Comparison of ENCODE assay signal across 9 cellular contexts in the genomic region with DNA sequence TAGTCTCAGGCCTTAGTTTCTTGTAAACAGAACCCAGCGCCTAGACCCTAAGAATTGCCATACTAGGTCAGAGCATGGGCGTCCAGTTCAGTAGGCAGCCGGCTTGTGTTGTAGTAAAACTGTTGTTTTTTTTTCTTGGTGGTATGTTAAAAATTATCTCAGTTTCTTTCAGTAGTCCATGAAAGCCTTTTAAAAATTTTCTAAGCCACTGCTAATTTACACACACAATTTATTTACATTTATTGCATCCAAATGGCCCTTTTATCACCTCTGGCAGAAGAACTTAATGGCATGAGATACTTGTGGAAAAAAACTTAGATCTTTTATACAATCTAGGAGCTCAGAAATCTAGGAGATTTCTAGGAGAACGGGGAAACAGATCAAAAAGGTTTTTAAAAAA. TPM values are rescaled to one million over a fixed set of nuclear protein-coding genes. Genes with fewer than 3 reads are reported as not detected.
A peak's percentile ranks its signal among the peaks of the same experiment; 100 is the strongest.
DNase-seq lines count a peak whose midpoint lies in the region; ATAC-seq and TF ChIP-seq lines count a peak whose summit lies in the region.
"Had no signal": no experiment of that assay in that cellular context is flagged by ENCODE, and none has a peak within 500 bp of the region (broad histone marks: within the 10 kb centered on the region; RNA-seq: fewer than 3 reads in every experiment).

No MANE protein-coding gene starts in this region.

- H3K36me3 Mint-ChIP-seq in central memory CD8-positive, alpha-beta T cell (ENCODE audit: insufficient read depth): no peaks in the 10 kb centered on the region

- CTCF ChIA-PET in RWPE1 (lab: Yijun Ruan, JAX): interaction anchor here (0.8 kb wide), 1 partner anchor 48 kb away, joined by 3 read pairs; no protein-coding TSS in a partner anchor

- H3K9me3 ChIP-seq in right atrium auricular region (no peaks in the 10 kb centered on the region), mucosa of rectum (ENCODE audit: control insufficient read depth in 2 of 2, low read length in 2 of 2) (no peaks in the 10 kb centered on the region)
- H3K9me3 ChIP-seq: neutrophil had no signal

- H3K4me1 Mint-ChIP-seq in central memory CD8-positive, alpha-beta T cell: peaks cover 11% of the 10 kb centered on the region

- H3K27me3 Mint-ChIP-seq in central memory CD8-positive, alpha-beta T cell: peaks cover 36% of the 10 kb centered on the region

- H3K36me3 ChIP-seq in right atrium auricular region (no peaks in the 10 kb centered on the region), mucosa of rectum (ENCODE audit: control insufficient read depth in 2 of 2, insufficient read depth in 2 of 2, low read length in 2 of 2) (no peaks in the 10 kb centered on the region)
- H3K36me3 ChIP-seq: neutrophil had no signal

- H3K9ac ChIP-seq in mucosa of rectum (ENCODE audit: low read depth in 1 of 2, low read length in 2 of 2): peak overlapping the region; percentile 69 to 79

- H3K27me3 ChIP-seq in right atrium auricular region (no peaks in the 10 kb centered on the region), mucosa of rectum (ENCODE audit: control insufficient read depth in 2 of 2, insufficient read depth in 2 of 2, low read length in 2 of 2) (no peaks in the 10 kb centered on the region)

- H3K9me3 Mint-ChIP-seq in central memory CD8-positive, alpha-beta T cell: no peaks in the 10 kb centered on the region

- POLR2A ChIA-PET in RWPE1 (lab: Yijun Ruan, JAX; ENCODE audit: low non-redundant PET): no interaction called here

- no peak for TF ChIP-seq CTCF in right atrium auricular region (IDR thresholded peaks at IDR 0.05)
- no peak for TF ChIP-seq CTCF in RWPE1 (conservative IDR thresholded peaks at IDR 0.05; ENCODE audit: low read depth)

- intact Hi-C loops in Right ventricle myocardium superior (cut with DNase I): no loop called here

- DNase-seq in right atrium auricular region (ENCODE audit: low spot score) (no peak), Right ventricle myocardium superior (no peak), RWPE1 (ENCODE audit: low spot score) (no peak), caudate nucleus (lab: John Stamatoyannopoulos, UW) (no peak), A172 (ENCODE audit: low spot score) (no peak)
- DNase-seq in central memory CD8-positive, alpha-beta T cell (ENCODE audit: low spot score in 2 of 2): no peak
- no peak for DNase-seq in effector CD4-positive, alpha-beta T cell

- peaks cover 0 to 30% of the 10 kb centered on the region in 2 donors for H3K4me1 ChIP-seq in right atrium auricular region
- H3K4me1 ChIP-seq in mucosa of rectum (ENCODE audit: control insufficient read depth in 2 of 2, insufficient read depth in 2 of 2, low read length in 2 of 2): peaks cover 14 to 26% of the 10 kb centered on the region in 2 donors

- H3K4me3 ChIP-seq in right atrium auricular region: peak overlapping the region; percentile 82 to 85
- H3K4me3 ChIP-seq in mucosa of rectum (ENCODE audit: low read length in 2 of 2): peak overlapping the region; percentile 74 to 80

- ATAC-seq in Right ventricle myocardium superior (ENCODE audit: poor library complexity): no peak
- ATAC-seq in central memory CD8-positive, alpha-beta T cell (replicated peaks; ENCODE audit: extremely low read depth, poor library complexity, severe bottlenecking): no peak

- no peak overlapping the region for H3K27ac Mint-ChIP-seq in central memory CD8-positive, alpha-beta T cell (ENCODE audit: low read depth)

- H3K27ac ChIP-seq in right atrium auricular region: peak overlapping the region; percentile 91 to 93
- peak overlapping the region in 1 of 2 donors; percentile 84 for H3K27ac ChIP-seq in mucosa of rectum (ENCODE audit: low read depth in 2 of 2, low read length in 2 of 2)
- no peak overlapping the region for H3K27ac ChIP-seq in RWPE1
- no peak overlapping the region for H3K27ac ChIP-seq in caudate nucleus (ENCODE audit: low read depth, low read length)
- H3K27ac ChIP-seq: neutrophil had no signal

- H3K4me3 Mint-ChIP-seq in central memory CD8-positive, alpha-beta T cell: peak overlapping the region; percentile 77

RNA-seq across cellular contexts. Expression of gene PPP2R3A, which starts 1.3 kb away (rescaled TPM):
- total RNA-seq in right atrium auricular region: 10 to 100 TPM; 49.5 to 71.9 TPM
- 98.1 TPM for total RNA-seq in Right ventricle myocardium superior
- total RNA-seq in A172 (2014; rRNA removed; shearing (Covaris generic)): 17.3 and 19.1 TPM in 2 replicates

Comparison
In these comparisons a context has a peak if more than half of its experiments do, and no peak if none do; other contexts are left out.
1. H3K27ac ChIP-seq: peak in right atrium auricular region (2 of 2); none in RWPE1 (single experiment) and caudate nucleus (single experiment).